13 cellular contexts compared by ENCODE assay signal in genomic region chr12:106145539-106146447, GRCh38. TPM values are rescaled to one million over a fixed set of nuclear protein-coding genes. Genes with fewer than 3 reads are reported as not detected.
DNase-seq lines count a peak whose midpoint lies in the region; ATAC-seq, FAIRE-seq and TF ChIP-seq lines count a peak whose summit lies in the region.
"Had no signal": no experiment of that assay in that cellular context is flagged by ENCODE, and none has a peak within 500 bp of the region (broad histone marks: within the 10 kb centered on the region; RNA-seq: fewer than 3 reads in every experiment).

No MANE protein-coding gene starts in this region.

- peaks cover 2% of the 10 kb centered on the region for H3K27me3 Mint-ChIP-seq in brain

- peak overlapping the region in 2 of 3 donors; percentile 7 to 17 for H3K9ac ChIP-seq in skeletal muscle tissue (ENCODE audit: low read depth in 1 of 3, low read length in 3 of 3)

- no peaks in the 10 kb centered on the region for H3K9me3 Mint-ChIP-seq in brain
- H3K9me3 Mint-ChIP-seq: CD8-positive, alpha-beta T cell had no signal

- ATAC-seq in GM19452 (IDR thresholded peaks at IDR 0.05; ENCODE audit: unreplicated experiment) (no peak), HG02571 (IDR thresholded peaks at IDR 0.05; ENCODE audit: unreplicated experiment) (no peak)
- ATAC-seq: CD8-positive, alpha-beta T cell had no signal

- H3K4me3 ChIP-seq in skeletal muscle tissue (ENCODE audit: low read length in 3 of 3): peak overlapping the region in 2 of 3 donors; percentile 24 to 41

- DNase-seq in GM19239 (ENCODE audit: insufficient read length, low spot score): no peak
- DNase-seq: kidney; NCI-H526; occipital lobe; stimulated activated naive CD4-positive, alpha-beta T cell treated with Interleukin-2 at 50 U/mL for 16 hours had no signal

- H3K36me3 ChIP-seq in skeletal muscle tissue (ENCODE audit: control insufficient read depth in 3 of 3, insufficient read depth in 3 of 3, low read length in 3 of 3): no peaks in the 10 kb centered on the region
- H3K36me3 ChIP-seq: brain microvascular endothelial cell had no signal

- peak overlapping the region in 3 of 5 experiments; percentile 10 to 82 (median 64) for H3K27ac Mint-ChIP-seq in brain
- H3K27ac Mint-ChIP-seq: CD8-positive, alpha-beta T cell had no signal

- H3K4me1 ChIP-seq in skeletal muscle tissue (ENCODE audit: control insufficient read depth in 3 of 3, insufficient read depth in 3 of 3, low read length in 3 of 3): peaks cover 43 to 57% (median 51%) of the 10 kb centered on the region in 3 donors

- TF ChIP-seq CTCF in brain (conservative IDR thresholded peaks at IDR 0.05): no peak

- H3K4me1 Mint-ChIP-seq in brain: peaks cover 66% of the 10 kb centered on the region

- H3K27ac ChIP-seq in skeletal muscle tissue (ENCODE audit: low read depth, low read length): peak overlapping the region; percentile 71
- H3K27ac ChIP-seq: brain microvascular endothelial cell had no signal

- H3K36me3 Mint-ChIP-seq in brain: peaks cover 4% of the 10 kb centered on the region
- H3K36me3 Mint-ChIP-seq: CD8-positive, alpha-beta T cell had no signal

- TF ChIP-seq RAD21 in Ishikawa (IDR thresholded peaks at IDR 0.05; ENCODE audit: low read depth): no peak

- H3K27me3 ChIP-seq in skeletal muscle tissue (ENCODE audit: control insufficient read depth in 3 of 3, insufficient read depth in 3 of 3, low read length in 3 of 3): no peaks in the 10 kb centered on the region
- H3K27me3 ChIP-seq: brain microvascular endothelial cell had no signal

- peak overlapping the region in 1 of 5 experiments; percentile 46 for H3K4me3 Mint-ChIP-seq in brain
- H3K4me3 Mint-ChIP-seq: CD8-positive, alpha-beta T cell had no signal

- no peak for TF ChIP-seq EP300 in Ishikawa (IDR thresholded peaks at IDR 0.05; ENCODE audit: borderline replicate concordance)

- H3K9me3 ChIP-seq in skeletal muscle tissue (ENCODE audit: control insufficient read depth in 3 of 3, low read length in 3 of 3): no peaks in the 10 kb centered on the region

- FAIRE-seq in islet of Langerhans (lab: Jason Lieb, UNC) (peak; percentile 74), GM19239 (lab: Jason Lieb, UNC) (no peak)

TF ChIP-seq in Ishikawa, 13 proteins besides CTCF, POLR2A, EP300 and RAD21:
- 0 out of 2 replicates have a peak, but pooled peaks have one; percentile 34 for TF ChIP-seq MAX (IDR thresholded peaks at IDR 0.05)
- no peak for TF ChIP-seq ZBTB7A (IDR thresholded peaks at IDR 0.05; ENCODE audit: low read depth)
- no peak for TF ChIP-seq REST (IDR thresholded peaks at IDR 0.05; ENCODE audit: low read depth)
- no peak for TF ChIP-seq CEBPB (IDR thresholded peaks at IDR 0.05)
- TF ChIP-seq FOXM1 (IDR thresholded peaks at IDR 0.05; ENCODE audit: borderline replicate concordance, low read depth): no peak
- 0 out of 2 replicates have a peak, but pooled peaks have one; percentile 35 for TF ChIP-seq NFIC (IDR thresholded peaks at IDR 0.05)
- peak; percentile 47 for TF ChIP-seq USF1 (IDR thresholded peaks at IDR 0.05)
- no peak for TF ChIP-seq YY1 (IDR thresholded peaks at IDR 0.05; ENCODE audit: low read depth)
- TF ChIP-seq EGR1 (IDR thresholded peaks at IDR 0.05): no peak
- no peak for TF ChIP-seq TCF12 (IDR thresholded peaks at IDR 0.05; ENCODE audit: low read depth)

RNA-seq across cellular contexts. Expression of gene NUAK1, which starts 7.0 kb away (rescaled TPM):
- polyA plus RNA-seq in brain (ENCODE audit: insufficient read depth, low read depth, low replicate concordance): 11.5 TPM
- total RNA-seq in skeletal muscle tissue: 9.4 TPM
